ENCODE assay signal across 16 cellular contexts in the genomic region with DNA sequence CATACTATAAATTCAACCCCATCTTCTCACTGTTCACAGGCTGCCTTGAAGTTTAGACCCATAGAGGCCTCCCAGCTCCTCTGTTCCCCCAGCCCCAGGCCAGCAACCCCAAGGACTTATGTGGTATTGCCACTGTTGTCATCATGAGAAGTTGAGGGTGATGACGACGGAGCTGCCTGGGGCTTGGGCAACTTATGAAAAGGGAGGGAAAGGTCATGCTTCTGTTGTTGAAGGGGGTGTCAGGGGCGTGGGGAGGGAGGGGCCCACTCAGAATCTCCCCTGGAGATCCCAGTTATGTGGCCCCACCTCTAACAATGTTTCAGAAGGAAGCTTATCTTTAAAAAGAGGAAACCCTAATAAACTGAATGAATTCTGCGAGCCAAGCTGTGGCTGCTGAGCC. TPM values are rescaled to one million over a fixed set of nuclear protein-coding genes. Genes with fewer than 3 reads are reported as not detected.
DNase-seq lines count a peak whose midpoint lies in the region; ATAC-seq and TF ChIP-seq lines count a peak whose summit lies in the region.
"Had no signal": no experiment of that assay in that cellular context is flagged by ENCODE, and none has a peak within 500 bp of the region (broad histone marks: within the 10 kb centered on the region; RNA-seq: fewer than 3 reads in every experiment).

No MANE protein-coding gene starts in this region.

- no peak overlapping the region for H3K23ac ChIP-seq in IMR-90 (ENCODE audit: low read depth, low read length)
- H3K23ac ChIP-seq in mesendoderm (ENCODE audit: low read length): no peak overlapping the region

- H2BK120ac ChIP-seq in IMR-90 (ENCODE audit: low read depth, low read length): no peak overlapping the region; the same call in 1 of the 2 replicates
- H2BK120ac ChIP-seq in mesendoderm (ENCODE audit: low read depth, low read length): no peak overlapping the region

- no peaks in the 10 kb centered on the region for H3K9me3 ChIP-seq in IMR-90 (ENCODE audit: control insufficient read depth, insufficient read depth, low read length)
- H3K9me3 ChIP-seq: HAP-1 had no signal

- H3K9ac ChIP-seq in IMR-90 (ENCODE audit: low read depth, low read length): no peak overlapping the region
- H3K9ac ChIP-seq in mesendoderm (ENCODE audit: low read length): no peak overlapping the region

- H3K27me3 ChIP-seq in IMR-90 (ENCODE audit: control insufficient read depth, insufficient read depth, low read length) (no peaks in the 10 kb centered on the region), mesendoderm (ENCODE audit: insufficient read depth, low read length, poor library complexity) (no peaks in the 10 kb centered on the region)

- DNase-seq in CD14-positive monocyte (ENCODE audit: low spot score) (peak; percentile 54), IMR-90 (no peak), SKM-1 treated with dmso at 0.1 percent for 144 hours (lab: John Stamatoyannopoulos, UW; ENCODE audit: unreplicated experiment) (peak; percentile 29), mesendoderm (no peak), NCI-H1048 (lab: John Stamatoyannopoulos, UW) (no peak)
- DNase-seq: C1 segment of cervical spinal cord; CD8-positive, alpha-beta T cell; COR-L47; DMS153; DMS79 treated with DMSO at 0.1 percent for 48 hours; EL had no signal

- dilution Hi-C loops in IMR-90 (cut with HindIII; ENCODE audit: low sequenced_read_pairs, unreplicated experiment): no loop called here

- H3K56ac ChIP-seq in IMR-90 (ENCODE audit: extremely low read depth, insufficient read depth, low read length): no peak overlapping the region
- H3K56ac ChIP-seq in mesendoderm (ENCODE audit: low read length): peak overlapping the region; percentile 9

- CTCF ChIA-PET in IMR-90 (lab: Yijun Ruan, JAX): no interaction called here

- in situ Hi-C loops in IMR-90 (cut with MboI; ENCODE audit: low sequenced_read_pairs): no loop called here

- H3K4me2 ChIP-seq in IMR-90 (ENCODE audit: low read depth, low read length) (no peak overlapping the region), mesendoderm (ENCODE audit: low read length) (no peak overlapping the region)

- peaks cover 0 to 7% (median 2%) of the 10 kb centered on the region in 3 donors for H3K27me3 Mint-ChIP-seq in CD14-positive monocyte (ENCODE audit: low read depth in 3 of 3)

- H3K9me3 Mint-ChIP-seq in CD14-positive monocyte: no peaks in the 10 kb centered on the region
- H3K9me3 Mint-ChIP-seq: CD8-positive, alpha-beta T cell had no signal

- H3K14ac ChIP-seq in IMR-90 (replicated peaks; ENCODE audit: low read depth, low read length): no peak overlapping the region

- ATAC-seq in IMR-90 (ENCODE audit: low read depth) (no peak), HG03565 (IDR thresholded peaks at IDR 0.05; ENCODE audit: unreplicated experiment) (no peak), GM21717 (IDR thresholded peaks at IDR 0.05; ENCODE audit: unreplicated experiment) (no peak)
- ATAC-seq: CD8-positive, alpha-beta T cell; HepG2 had no signal

- H3K18ac ChIP-seq in IMR-90 (ENCODE audit: low read depth, low read length) (no peak overlapping the region), mesendoderm (ENCODE audit: low read length) (no peak overlapping the region)

- H3K4me3 ChIP-seq in IMR-90 (ENCODE audit: insufficient read depth, low read depth, low read length) (no peak overlapping the region), mesendoderm (ENCODE audit: low read length) (no peak overlapping the region)
- H3K4me3 ChIP-seq: HAP-1 had no signal

- H3K36me3 ChIP-seq in IMR-90 (ENCODE audit: control insufficient read depth, insufficient read depth, low read length) (no peaks in the 10 kb centered on the region), mesendoderm (ENCODE audit: control insufficient read depth, insufficient read depth, low read length) (no peaks in the 10 kb centered on the region)
- H3K36me3 ChIP-seq: HAP-1 had no signal

- POLR2A ChIA-PET in IMR-90 (lab: Charles Lee; ENCODE audit: unreplicated experiment): no interaction called here

- H4K20me1 ChIP-seq in IMR-90 (ENCODE audit: insufficient read depth, low read length): no peaks in the 10 kb centered on the region

- BruUV-seq in IMR-90 (replicated peaks; lab: Mats Ljungman, UMichigan): no TSS peak

- no peak for TF ChIP-seq POLR2A in IMR-90 (IDR thresholded peaks at IDR 0.05; ENCODE audit: low read depth, low read length)

- H2AK5ac ChIP-seq in IMR-90 (ENCODE audit: low read depth, low read length) (peak overlapping the region; percentile 70), mesendoderm (ENCODE audit: low read length) (peak overlapping the region; percentile 87)

- peaks cover 0 to 2% of the 10 kb centered on the region in 2 donors for H3K36me3 Mint-ChIP-seq in CD14-positive monocyte
- H3K36me3 Mint-ChIP-seq: CD8-positive, alpha-beta T cell had no signal

- H3K27ac Mint-ChIP-seq in CD14-positive monocyte: peak overlapping the region in 4 of 7 donors; percentile 25 to 87 (median 61)
- H3K27ac Mint-ChIP-seq: B cell; CD8-positive, alpha-beta T cell had no signal

- H3K27ac ChIP-seq in IMR-90 (ENCODE audit: insufficient read depth, low read length): no peak overlapping the region
- H3K27ac ChIP-seq in mesendoderm (ENCODE audit: low read depth, low read length): no peak overlapping the region

- intact Hi-C loops in CD14-positive monocyte (cut with micrococcal nuclease): loop anchor here in 1 of 2 donors (5.0 kb wide), 1 partner anchor 42 kb away; no protein-coding TSS in a partner anchor
- intact Hi-C loops in IMR-90 (cut with micrococcal nuclease): loop anchor here (5.0 kb wide), 2 partner anchors 73 to 133 kb away; no protein-coding TSS in a partner anchor

- H2BK15ac ChIP-seq in IMR-90 (ENCODE audit: low read depth, low read length) (no peak overlapping the region; the same call in 2 of the 3 replicates), mesendoderm (replicated peaks; ENCODE audit: low read depth) (no peak overlapping the region)

- H4K5ac ChIP-seq in IMR-90 (ENCODE audit: low read depth, low read length): no peak overlapping the region
- no peak overlapping the region for H4K5ac ChIP-seq in mesendoderm (ENCODE audit: low read length)

- H4K91ac ChIP-seq in IMR-90 (ENCODE audit: insufficient read depth, low read depth, low read length): no peak overlapping the region

- H3K4me1 ChIP-seq in IMR-90 (ENCODE audit: control insufficient read depth, insufficient read depth, low read length) (peaks cover 23% of the 10 kb centered on the region), mesendoderm (ENCODE audit: control insufficient read depth, low read depth, low read length) (peaks cover 42% of the 10 kb centered on the region)
- H3K4me1 ChIP-seq: HAP-1 had no signal

- H3K4me3 Mint-ChIP-seq in CD14-positive monocyte: no peak overlapping the region
- H3K4me3 Mint-ChIP-seq: B cell; CD8-positive, alpha-beta T cell had no signal

- no peak overlapping the region for H2BK5ac ChIP-seq in IMR-90 (ENCODE audit: low read depth, low read length, poor library complexity, severe bottlenecking)
- no peak overlapping the region for H2BK5ac ChIP-seq in mesendoderm (ENCODE audit: low read length)

- no peak for TF ChIP-seq RAD21 in IMR-90 (IDR thresholded peaks at IDR 0.05; ENCODE audit: low read length)

- no peak overlapping the region for H2AFZ ChIP-seq in IMR-90 (replicated peaks; ENCODE audit: low read length, poor library complexity)

- H2BK20ac ChIP-seq in IMR-90 (ENCODE audit: low read depth, low read length): no peak overlapping the region

- no peak overlapping the region for H4K8ac ChIP-seq in IMR-90 (ENCODE audit: low read depth in 2 of 2, low read length in 2 of 2)
- no peak overlapping the region for H4K8ac ChIP-seq in mesendoderm (ENCODE audit: low read depth, low read length)

- H3K9me1 ChIP-seq in IMR-90 (ENCODE audit: insufficient read depth, low read length): peaks cover 19% of the 10 kb centered on the region

- H3K79me2 ChIP-seq in mesendoderm (ENCODE audit: control insufficient read depth, insufficient read depth, low read length): no peaks in the 10 kb centered on the region

- TF ChIP-seq CTCF in CD14-positive monocyte (IDR thresholded peaks at IDR 0.05): no peak
- no peak for TF ChIP-seq CTCF in IMR-90 (conservative IDR thresholded peaks at IDR 0.05; ENCODE audit: low read depth, low read length)

- H3K79me1 ChIP-seq in IMR-90 (ENCODE audit: low read depth in 1 of 2, low read length in 2 of 2) (no peaks in the 10 kb centered on the region; a peak in 1 of 4 replicates), mesendoderm (ENCODE audit: low read length) (no peaks in the 10 kb centered on the region)

- peaks cover 56% of the 10 kb centered on the region for H3K4me1 Mint-ChIP-seq in CD14-positive monocyte
- H3K4me1 Mint-ChIP-seq: B cell had no signal

- no peak overlapping the region for H2AK9ac ChIP-seq in IMR-90 (replicated peaks; ENCODE audit: low read depth, low read length, poor library complexity)

- no CpG with 5 or more reads among the region's 4 CpGs for WGBS in IMR-90 (ENCODE audit: extremely low coverage in 2 of 2, insufficient read length in 1 of 2), 2 experiments
- no CpG with 5 or more reads among the region's 4 CpGs for WGBS in mesendoderm (ENCODE audit: extremely low coverage, insufficient coverage, low lambda C conversion rate)

- H3K4ac ChIP-seq in IMR-90 (ENCODE audit: low read depth, low read length): peak overlapping the region; percentile 16; the same call in 1 of the 2 replicates
- H3K4ac ChIP-seq in mesendoderm (ENCODE audit: low read depth, low read length): no peak overlapping the region

TF ChIP-seq in IMR-90, 13 proteins besides CTCF, POLR2A, EP300 and RAD21 (continues in another document):
- TF ChIP-seq, protein P1, sequence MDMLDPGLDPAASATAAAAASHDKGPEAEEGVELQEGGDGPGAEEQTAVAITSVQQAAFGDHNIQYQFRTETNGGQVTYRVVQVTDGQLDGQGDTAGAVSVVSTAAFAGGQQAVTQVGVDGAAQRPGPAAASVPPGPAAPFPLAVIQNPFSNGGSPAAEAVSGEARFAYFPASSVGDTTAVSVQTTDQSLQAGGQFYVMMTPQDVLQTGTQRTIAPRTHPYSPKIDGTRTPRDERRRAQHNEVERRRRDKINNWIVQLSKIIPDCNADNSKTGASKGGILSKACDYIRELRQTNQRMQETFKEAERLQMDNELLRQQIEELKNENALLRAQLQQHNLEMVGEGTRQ (IDR thresholded peaks at IDR 0.05; ENCODE audit: low read depth, low read length): no peak
- no peak for TF ChIP-seq RCOR1 (IDR thresholded peaks at IDR 0.05; ENCODE audit: insufficient replicate concordance, low read length)
- no peak for TF ChIP-seq MXI1 (IDR thresholded peaks at IDR 0.05; ENCODE audit: borderline replicate concordance, low read depth, low read length)

RNA-seq across cellular contexts. Expression of a gene that starts 4.2 kb away (rescaled TPM):
- under 1 TPM in 1 of 2 donors, not detected in 1; 0.20 TPM for polyA plus RNA-seq in CD14-positive monocyte
- 0.72 and 0.83 TPM in 2 replicates for total RNA-seq in IMR-90 (2012; rRNA removed)
- 0.14 and 0.50 TPM in 2 replicates for polyA plus RNA-seq in IMR-90 (2012; rRNA removed)
- polyA plus RNA-seq in IMR-90 (2012; cell fraction: cytosol; rRNA removed): 0.11 and 0.35 TPM in 2 replicates
- 0.32 and 0.88 TPM in 2 replicates for polyA plus RNA-seq in IMR-90 (2012; cell fraction: nucleus; rRNA removed; ENCODE audit: low replicate concordance)
- 0.41 TPM for polyA plus RNA-seq in mesendoderm (2013, experiment 1 of 2)
- polyA plus RNA-seq in mesendoderm (2013, experiment 2 of 2): 0.36 TPM
- total RNA-seq: HepG2 had no signal
- polyA plus RNA-seq: HepG2 had no signal

Comparison
In these comparisons a context has a peak if more than half of its experiments do, and no peak if none do; other contexts are left out.
1. DNase-seq: peak in CD14-positive monocyte (single experiment) and SKM-1 treated with dmso at 0.1 percent for 144 hours (single experiment); none in IMR-90 (single experiment), mesendoderm (single experiment) and NCI-H1048 (single experiment).